ENCODE assay signal across 8 cellular contexts in genomic region chr4:1746265-1746691, GRCh38. TPM values are rescaled to one million over a fixed set of nuclear protein-coding genes. Genes with fewer than 3 reads are reported as not detected.
DNase-seq lines count a peak whose midpoint lies in the region; ATAC-seq and TF ChIP-seq lines count a peak whose summit lies in the region.

No MANE protein-coding gene starts in this region.

- no peak overlapping the region for H3K27ac ChIP-seq in esophagus muscularis mucosa (replicated peaks in 1 of 4)
- H3K27ac ChIP-seq in substantia nigra (ENCODE audit: low read depth, low read length, poor library complexity, severe bottlenecking), result no peak overlapping the region

- H3K9me3 ChIP-seq in esophagus muscularis mucosa, result peaks cover 0 to 5% (median 0%) of the 10 kb centered on the region in 4 donors

- peaks cover 3% of the 10 kb centered on the region for H3K36me3 Mint-ChIP-seq in neural crest cell (ENCODE audit: low read depth)

- H3K27ac Mint-ChIP-seq in neural crest cell (ENCODE audit: unreplicated experiment), result no peak overlapping the region

- peaks cover 0 to 44% (median 2%) of the 10 kb centered on the region in 4 donors for H3K27me3 ChIP-seq in esophagus muscularis mucosa

- H3K9me3 Mint-ChIP-seq in neural crest cell, result no peaks in the 10 kb centered on the region

- peak; percentile 67 for ATAC-seq in HG02938 (IDR thresholded peaks at IDR 0.05; ENCODE audit: unreplicated experiment)
- ATAC-seq in GM18517 (IDR thresholded peaks at IDR 0.05; ENCODE audit: unreplicated experiment), result no peak

- TF ChIP-seq EP300 in esophagus muscularis mucosa (IDR thresholded peaks at IDR 0.05), result no peak

- 7% methylated on average over 3 of the region's 17 CpGs for WGBS in esophagus muscularis mucosa

- intact Hi-C loops in esophagus muscularis mucosa (cut with DNase I), result loop anchor here (2.0 to 5.0 kb wide), 2 partner anchors 63 to 151 kb away; no protein-coding TSS in a partner anchor

- H3K36me3 ChIP-seq in esophagus muscularis mucosa, result peaks cover 0 to 29% (median 28%) of the 10 kb centered on the region in 4 donors

- no peak for TF ChIP-seq POLR2A in esophagus muscularis mucosa (IDR thresholded peaks at IDR 0.05; ENCODE audit: low read depth)

- TF ChIP-seq CTCF in esophagus muscularis mucosa (IDR thresholded peaks at IDR 0.05), result peak; percentile 59 to 77 (median 69)
- TF ChIP-seq CTCF in neural crest cell (conservative IDR thresholded peaks at IDR 0.05), result peak; percentile 91

- DNase-seq in DMS53 treated with DMSO at 0.1 percent for 48 hours (lab: John Stamatoyannopoulos, UW; ENCODE audit: unreplicated experiment), result peak; percentile 71
- DNase-seq in NOMO-1 treated with dmso at 0.1 percent for 144 hours (lab: John Stamatoyannopoulos, UW; ENCODE audit: unreplicated experiment), result peak; percentile 71
- peak; percentile 79 for DNase-seq in activated CD8-positive, alpha-beta memory T cell treated with anti-CD3 and anti-CD28 coated beads, Interleukin-2, amount 50 U/mL, for 4 hours
- no peak for DNase-seq in esophagus muscularis mucosa (ENCODE audit: extremely low spot score)
- peak; percentile 97 for DNase-seq in neural crest cell (ENCODE audit: low read depth, low spot score)
- DNase-seq in substantia nigra (lab: John Stamatoyannopoulos, UW), result peak in 34 of 49 donors; percentile 15 to 83 (median 51)

- no peaks in the 10 kb centered on the region for H3K27me3 Mint-ChIP-seq in neural crest cell (ENCODE audit: low read depth)

- H3K4me1 ChIP-seq in esophagus muscularis mucosa, result peaks cover 0 to 7% (median 5%) of the 10 kb centered on the region in 4 donors

- H3K4me3 Mint-ChIP-seq in neural crest cell, result no peak overlapping the region

- no peak overlapping the region for H3K4me3 ChIP-seq in esophagus muscularis mucosa

- H3K4me1 Mint-ChIP-seq in neural crest cell, result no peaks in the 10 kb centered on the region

RNA-seq across cellular contexts. Expression of gene TACC3, which starts 25.0 kb away (rescaled TPM):
- total RNA-seq in esophagus muscularis mucosa, result 1 to 10 TPM; 2.5 to 8.8 (median 5.8) TPM
- 159 and 165 TPM in 2 replicates for total RNA-seq in neural crest cell

RNA-seq across cellular contexts. Expression of gene TMEM129, which starts 25.2 kb away (rescaled TPM):
- 100 to 1,000 TPM in 1 of 4 donors, 10 to 100 TPM in 3; 59.3 to 101 (median 72.6) TPM for total RNA-seq in esophagus muscularis mucosa
- total RNA-seq in neural crest cell, result 36.6 and 37.4 TPM in 2 replicates

RNA-seq across cellular contexts. Expression of gene SLBP, which starts 34.2 kb away (rescaled TPM):
- 10 to 100 TPM; 41.5 to 56.1 (median 45.5) TPM for total RNA-seq in esophagus muscularis mucosa
- 60.2 and 64.8 TPM in 2 replicates for total RNA-seq in neural crest cell

RNA-seq across cellular contexts. Expression of gene FGFR3, which starts 46.8 kb away (rescaled TPM):
- total RNA-seq in esophagus muscularis mucosa (1 to 10 TPM; 1.2 to 2.0 (median 1.6) TPM), neural crest cell (42.5 and 48.1 TPM in 2 replicates)

Comparison
In these comparisons a context has a peak if more than half of its experiments do, and no peak if none do; other contexts are left out.
1. RNA of gene TACC3, which starts 25.0 kb away (total RNA-seq): 159 to 165 TPM in neural crest cell; 2.5 to 8.8 TPM in esophagus muscularis mucosa; every median in the first group is over 10 times any median in the second.